In genomic region chr1:234562336-234562735, GRCh38 we compare ENCODE assay signal across 1 cellular context.
TF ChIP-seq lines count a peak whose summit lies in the region.

No MANE protein-coding gene starts in this region.

TF ChIP-seq in IMR-90, 13 proteins besides CTCF, POLR2A, EP300 and RAD21:
- TF ChIP-seq CHD1 (IDR thresholded peaks at IDR 0.05; ENCODE audit: low read depth, low read length) = no peak
- no peak for TF ChIP-seq CEBPB (IDR thresholded peaks at IDR 0.05; ENCODE audit: low read depth, low read length)
